ENCODE assay signal across 10 cellular contexts in the genomic region with DNA sequence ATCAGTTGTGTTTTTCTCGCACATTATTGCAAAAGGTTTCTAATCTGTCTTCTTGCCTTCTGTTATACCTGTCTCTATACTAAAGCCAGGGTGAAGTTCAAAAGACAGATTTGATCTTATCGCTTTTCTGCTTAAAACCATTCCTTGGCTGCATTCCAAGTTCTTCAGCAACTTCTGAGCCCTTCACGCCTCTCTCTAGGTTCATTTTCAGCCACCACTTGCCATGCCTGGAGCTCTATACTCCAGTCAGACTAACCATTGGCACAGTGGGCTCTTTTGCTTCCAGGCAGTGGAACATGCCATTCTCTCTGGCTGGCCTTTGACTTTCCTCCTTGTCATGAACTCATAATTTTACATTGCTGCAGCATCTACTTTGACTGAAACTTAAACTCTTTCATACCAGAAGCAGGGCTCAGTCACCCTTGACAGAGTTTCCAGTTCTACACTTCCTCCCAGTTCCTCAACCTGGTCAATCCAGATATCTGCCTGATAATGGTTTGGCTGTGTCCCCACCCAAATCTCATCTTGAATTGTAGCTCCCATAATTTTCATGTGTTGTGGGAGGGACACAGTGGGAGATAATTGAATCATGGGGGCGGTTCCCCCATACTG.
A peak's percentile ranks its signal among the peaks of the same experiment; 100 is the strongest.
DNase-seq lines count a peak whose midpoint lies in the region; ATAC-seq and TF ChIP-seq lines count a peak whose summit lies in the region.
"Had no signal": no experiment of that assay in that cellular context is flagged by ENCODE, and none has a peak within 500 bp of the region (broad histone marks: within the 10 kb centered on the region; RNA-seq: fewer than 3 reads in every experiment).

No MANE protein-coding gene starts in this region.

- H3K27ac Mint-ChIP-seq in CD8-positive, alpha-beta T cell, result peak overlapping the region; percentile 85
- H3K27ac Mint-ChIP-seq: T-helper 1 cell treated with Interleukin-12 subunit alpha and Interleukin-12 subunit beta and Interleukin-4 antibody, amounts not matched to agents 30 μg/mL and 1 μg/mL, for 36 hours had no signal

- no peaks in the 10 kb centered on the region for H3K79me2 ChIP-seq in OCI-LY7 (ENCODE audit: insufficient read depth, low read depth, low read length)

- H3K27me3 Mint-ChIP-seq in CD8-positive, alpha-beta T cell (ENCODE audit: low read depth), result peaks cover 6% of the 10 kb centered on the region

- no TSS peak for BruUV-seq in OCI-LY7 (replicated peaks; lab: Mats Ljungman, UMichigan)

- no peaks in the 10 kb centered on the region for H3K36me3 Mint-ChIP-seq in CD8-positive, alpha-beta T cell

- no peak overlapping the region for H3K4me2 ChIP-seq in OCI-LY7 (ENCODE audit: low read length)

- H3K4me1 ChIP-seq in CD8-positive, alpha-beta T cell (ENCODE audit: insufficient read depth, low read length), result peaks cover 22% of the 10 kb centered on the region
- H3K4me1 ChIP-seq in OCI-LY7 (ENCODE audit: insufficient read depth, low read length, poor library complexity, severe bottlenecking), result no peaks in the 10 kb centered on the region
- peaks cover 0 to 35% (median 5%) of the 10 kb centered on the region in 3 donors for H3K4me1 ChIP-seq in gastroesophageal sphincter
- H3K4me1 ChIP-seq: uterus had no signal

- intact Hi-C loops in CD8-positive, alpha-beta T cell (cut with DNase I, micrococcal nuclease), result no loop called here
- intact Hi-C loops in OCI-LY7 (cut with micrococcal nuclease; ENCODE audit: unreplicated experiment), result no loop called here

- no peaks in the 10 kb centered on the region for H3K9me2 ChIP-seq in OCI-LY7 (ENCODE audit: insufficient read depth, low read length)

- TF ChIP-seq POLR2A in GM18505 (IDR thresholded peaks at IDR 0.05; ENCODE audit: borderline replicate concordance, extremely low read depth, insufficient read depth, insufficient read length) (no peak), gastroesophageal sphincter (IDR thresholded peaks at IDR 0.05) (no peak)

- CTCF ChIA-PET in CD8-positive, alpha-beta T cell (lab: Charles Lee), result interaction anchor here (10.2 kb wide), 1 partner anchor 634 kb away, joined by 71 read pairs; no protein-coding TSS in a partner anchor
- CTCF ChIA-PET in OCI-LY7 (lab: Charles Lee; ENCODE audit: unreplicated experiment), result no interaction called here

- H3K27me3 ChIP-seq in CD8-positive, alpha-beta T cell (ENCODE audit: insufficient read depth, low read length), result no peaks in the 10 kb centered on the region
- no peaks in the 10 kb centered on the region for H3K27me3 ChIP-seq in gastroesophageal sphincter
- H3K27me3 ChIP-seq: uterus had no signal

- no peaks in the 10 kb centered on the region for H3K9me3 Mint-ChIP-seq in CD8-positive, alpha-beta T cell
- H3K9me3 Mint-ChIP-seq: T-helper 1 cell treated with Interleukin-12 subunit alpha and Interleukin-12 subunit beta and Interleukin-4 antibody, amounts not matched to agents 30 μg/mL and 1 μg/mL, for 36 hours had no signal

- H3K27ac ChIP-seq in CD8-positive, alpha-beta T cell (ENCODE audit: low read depth, low read length), result no peak overlapping the region
- no peak overlapping the region for H3K27ac ChIP-seq in OCI-LY7 (ENCODE audit: low read depth, low read length, poor library complexity, severe bottlenecking)
- no peak overlapping the region for H3K27ac ChIP-seq in gastroesophageal sphincter
- H3K27ac ChIP-seq: uterus had no signal

- no peak overlapping the region for H2AFZ ChIP-seq in OCI-LY7 (ENCODE audit: low read length)

- POLR2A ChIA-PET in CD8-positive, alpha-beta T cell (lab: Charles Lee), result no interaction called here
- POLR2A ChIA-PET in OCI-LY7 (lab: Charles Lee), result interaction anchor here (0.7 kb wide), 1 partner anchor 1752 kb away, joined by 3 read pairs; no protein-coding TSS in a partner anchor

- DNase-seq in CD8-positive, alpha-beta T cell, result no peak
- DNase-seq in OCI-LY7 (ENCODE audit: low spot score) (peak; percentile 16), NCI-H1092 treated with DMSO at 0.1 percent for 48 hours (lab: John Stamatoyannopoulos, UW) (no peak)
- no peak for DNase-seq in stimulated activated CD4-positive, alpha-beta T cell treated with anti-CD3 and anti-CD28 coated beads, Interleukin-4, amount 100 ng/mL, for 4 hours
- DNase-seq: uterus had no signal

- H3K9me3 ChIP-seq in CD8-positive, alpha-beta T cell (ENCODE audit: low read length), result no peaks in the 10 kb centered on the region
- H3K9me3 ChIP-seq in OCI-LY7 (ENCODE audit: low read length) (no peaks in the 10 kb centered on the region), gastroesophageal sphincter (no peaks in the 10 kb centered on the region)
- H3K9me3 ChIP-seq: uterus had no signal

- H3K36me3 ChIP-seq in CD8-positive, alpha-beta T cell (ENCODE audit: insufficient read depth, low read length), result no peaks in the 10 kb centered on the region
- H3K36me3 ChIP-seq in OCI-LY7 (ENCODE audit: insufficient read depth, low read length) (no peaks in the 10 kb centered on the region), gastroesophageal sphincter (no peaks in the 10 kb centered on the region)
- H3K36me3 ChIP-seq: uterus had no signal

- H3K4me1 Mint-ChIP-seq in CD8-positive, alpha-beta T cell (ENCODE audit: low read depth), result peaks cover 40% of the 10 kb centered on the region

- H4K20me1 ChIP-seq in OCI-LY7 (ENCODE audit: insufficient read depth, low read length), result no peaks in the 10 kb centered on the region

- WGBS in gastroesophageal sphincter (ENCODE audit: low coverage in 1 of 2), 2 donors, result 87 to 100% methylated on average over 2 to 4 of the region's 4 CpGs

- ATAC-seq in CD8-positive, alpha-beta T cell, result peak; percentile 8
- ATAC-seq in GM18505 (IDR thresholded peaks at IDR 0.05; ENCODE audit: unreplicated experiment), result peak; percentile 61
- peak; percentile 31 for ATAC-seq in HG02610 (IDR thresholded peaks at IDR 0.05; ENCODE audit: unreplicated experiment)
- ATAC-seq in HG03571 (IDR thresholded peaks at IDR 0.05; ENCODE audit: unreplicated experiment), result no peak
- ATAC-seq in gastroesophageal sphincter, result no peak

- H3K4me3 ChIP-seq in CD8-positive, alpha-beta T cell (ENCODE audit: low read depth, low read length), result no peak overlapping the region
- H3K4me3 ChIP-seq in OCI-LY7 (ENCODE audit: low read depth, low read length, poor library complexity, severe bottlenecking) (no peak overlapping the region), gastroesophageal sphincter (no peak overlapping the region)
- H3K4me3 ChIP-seq: uterus had no signal

- H3K4me3 Mint-ChIP-seq in CD8-positive, alpha-beta T cell, result no peak overlapping the region
- H3K4me3 Mint-ChIP-seq: T-helper 1 cell treated with Interleukin-12 subunit alpha and Interleukin-12 subunit beta and Interleukin-4 antibody, amounts not matched to agents 30 μg/mL and 1 μg/mL, for 36 hours had no signal

- TF ChIP-seq CTCF in CD8-positive, alpha-beta T cell (IDR thresholded peaks at IDR 0.05), result no peak
- TF ChIP-seq CTCF in OCI-LY7 (conservative IDR thresholded peaks at IDR 0.05; ENCODE audit: low read length), result no peak
- no peak for TF ChIP-seq CTCF in gastroesophageal sphincter (IDR thresholded peaks at IDR 0.05)

- TF ChIP-seq EP300 in gastroesophageal sphincter (IDR thresholded peaks at IDR 0.05), result no peak

Comparison
In these comparisons a context has a peak if more than half of its experiments do, and no peak if none do; other contexts are left out.
1. ATAC-seq: peak in CD8-positive, alpha-beta T cell (single experiment), GM18505 (single experiment) and HG02610 (single experiment); none in HG03571 (single experiment) and gastroesophageal sphincter (single experiment).